8 cellular contexts compared by ENCODE assay signal in genomic region chr11:65573391-65574146, GRCh38. TPM values are rescaled to one million over a fixed set of nuclear protein-coding genes. Genes with fewer than 3 reads are reported as not detected.
DNase-seq lines count a peak whose midpoint lies in the region; ATAC-seq and TF ChIP-seq lines count a peak whose summit lies in the region.

No MANE protein-coding gene starts in this region.

- ATAC-seq in T-cell (replicated peaks in 1 of 4) (no peak), HG03354 (IDR thresholded peaks at IDR 0.05; ENCODE audit: poor library complexity, severe bottlenecking, unreplicated experiment) (no peak), HG02759 (IDR thresholded peaks at IDR 0.05; ENCODE audit: unreplicated experiment) (no peak), HG02678 (IDR thresholded peaks at IDR 0.05; ENCODE audit: unreplicated experiment) (no peak)

- H3K36me3 Mint-ChIP-seq in T-cell: peaks cover 9% of the 10 kb centered on the region

- H3K27ac Mint-ChIP-seq in T-cell: peak overlapping the region; percentile 89 to 95

- WGBS in sigmoid colon, 2 donors: 30 to 37% methylated on average over 25 of the region's 25 CpGs

- H3K4me3 ChIP-seq in GM12865 (ENCODE audit: low read depth, low read length): peak overlapping the region; percentile 60
- peak overlapping the region; percentile 59 for H3K4me3 ChIP-seq in fibroblast of pulmonary artery (replicated peaks; ENCODE audit: low read depth, low read length)
- H3K4me3 ChIP-seq in sigmoid colon: peak overlapping the region; percentile 51 to 99 (median 87)

- peak overlapping the region; percentile 91 to 98 (median 98) for H3K27ac ChIP-seq in sigmoid colon

- no peak for DNase-seq in GM12865 (ENCODE audit: low read depth)
- no peak for DNase-seq in T-cell
- DNase-seq in fibroblast of pulmonary artery (ENCODE audit: low read depth): no peak
- DNase-seq in sigmoid colon: peak; percentile 83
- DNase-seq in NCI-H1092 (lab: John Stamatoyannopoulos, UW): no peak

- no peaks in the 10 kb centered on the region for H3K9me3 ChIP-seq in sigmoid colon

- peaks cover 0 to 7% (median 0%) of the 10 kb centered on the region in 4 donors for H3K36me3 ChIP-seq in sigmoid colon

- no peaks in the 10 kb centered on the region for H3K27me3 ChIP-seq in sigmoid colon

- TF ChIP-seq POLR2A in sigmoid colon (IDR thresholded peaks at IDR 0.05): no peak

- peaks cover 0 to 75% (median 68%) of the 10 kb centered on the region in 4 donors for H3K4me1 ChIP-seq in sigmoid colon

- CTCF ChIA-PET in T-cell (lab: Charles Lee): interaction anchor here in 1 of 2 donors (0.5 kb wide), 1 partner anchor 15 kb away, joined by 3 read pairs; no protein-coding TSS in a partner anchor

- H3K27me3 Mint-ChIP-seq in T-cell: no peaks in the 10 kb centered on the region

- peaks cover 65 to 72% (median 69%) of the 10 kb centered on the region in 3 donors for H3K4me1 Mint-ChIP-seq in T-cell

- peak overlapping the region; percentile 83 to 98 (median 93) for H3K4me3 Mint-ChIP-seq in T-cell

- intact Hi-C loops in sigmoid colon (cut with DNase I): loop anchor here (2.0 to 5.0 kb wide), 4 partner anchors 15 to 284 kb away; partner anchors contain the start of genes CFL1, LTBP3, MAP3K11 and NEAT1

- POLR2A ChIA-PET in T-cell (lab: Charles Lee): no interaction called here

- TF ChIP-seq CTCF in GM12865 (IDR thresholded peaks at IDR 0.05; ENCODE audit: insufficient read depth, low read depth, low read length, missing control alignments) (no peak), fibroblast of pulmonary artery (IDR thresholded peaks at IDR 0.05; ENCODE audit: low read length, missing control alignments) (no peak), sigmoid colon (IDR thresholded peaks at IDR 0.05) (no peak)

- H3K9me3 Mint-ChIP-seq in T-cell: no peaks in the 10 kb centered on the region

- no peak for TF ChIP-seq EP300 in sigmoid colon (IDR thresholded peaks at IDR 0.05)

RNA-seq across cellular contexts. Expression of gene FAM89B, which starts 1.2 kb away (rescaled TPM):
- total RNA-seq in T-cell: 10 to 100 TPM; 36.3 to 72.9 (median 69.3) TPM
- total RNA-seq in sigmoid colon: 10 to 100 TPM; 61.2 to 96.7 (median 91.6) TPM
- 10 to 100 TPM; 34.0 to 63.3 (median 38.4) TPM for polyA plus RNA-seq in sigmoid colon

RNA-seq across cellular contexts. Expression of gene EHBP1L1, which starts 2.3 kb away (rescaled TPM):
- total RNA-seq in T-cell (100 to 1,000 TPM; 115 to 170 (median 150) TPM), sigmoid colon (100 to 1,000 TPM; 148 to 366 (median 194) TPM)
- polyA plus RNA-seq in sigmoid colon: 10 to 100 TPM; 31.2 to 71.2 (median 71.2) TPM

RNA-seq across cellular contexts. Expression of gene ZNRD2, which starts 3.3 kb away (rescaled TPM):
- total RNA-seq in T-cell: 10 to 100 TPM; 32.5 to 36.9 (median 34.5) TPM
- 10 to 100 TPM; 24.9 to 61.0 (median 58.5) TPM for total RNA-seq in sigmoid colon
- polyA plus RNA-seq in sigmoid colon: 10 to 100 TPM; 30.7 to 52.6 (median 36.6) TPM

RNA-seq across cellular contexts. Expression of gene LTBP3, which starts 15.4 kb away (rescaled TPM):
- 100 to 1,000 TPM; 200 to 364 (median 284) TPM for total RNA-seq in T-cell
- total RNA-seq in sigmoid colon: 100 to 1,000 TPM in 2 of 4 donors, 10 to 100 TPM in 2; 79.6 to 268 (median 117) TPM
- 10 to 100 TPM in 1 of 3 donors, 1 to 10 TPM in 2; 3.9 to 34.0 (median 9.6) TPM for polyA plus RNA-seq in sigmoid colon

RNA-seq across cellular contexts. Expression of gene KCNK7, which starts 22.0 kb away (rescaled TPM):
- total RNA-seq in T-cell: 1 to 10 TPM; 2.3 to 8.0 (median 3.6) TPM
- total RNA-seq in sigmoid colon: under 1 TPM in 2 of 4 donors, not detected in 2; 0.54 to 0.71 TPM
- polyA plus RNA-seq in sigmoid colon: 1 to 10 TPM in 1 of 3 donors, not detected in 2; 1.4 TPM
